18 cellular contexts compared by ENCODE assay signal in the genomic region with DNA sequence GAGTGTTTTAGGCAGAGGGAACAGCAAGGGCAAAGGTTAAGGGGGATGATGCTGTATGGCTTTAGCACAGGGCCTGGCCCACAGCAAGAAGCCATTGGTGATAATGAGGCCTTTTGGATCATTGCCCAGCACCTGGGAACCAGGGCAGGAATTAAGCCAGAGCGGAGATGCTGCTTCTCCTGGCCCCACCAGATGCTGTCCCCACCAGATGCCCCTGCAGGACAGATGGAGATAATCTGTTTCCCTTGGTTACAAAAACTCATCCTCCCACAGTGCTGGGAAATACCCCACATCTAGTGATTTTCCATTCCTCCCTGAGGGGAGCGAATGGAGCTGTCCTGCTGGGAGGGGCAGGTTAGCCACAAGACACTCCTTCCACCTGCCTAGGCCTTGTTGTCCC. TPM values are rescaled to one million over a fixed set of nuclear protein-coding genes. Genes with fewer than 3 reads are reported as not detected.
DNase-seq lines count a peak whose midpoint lies in the region; ATAC-seq and FAIRE-seq lines count a peak whose summit lies in the region.
"Had no signal": no experiment of that assay in that cellular context is flagged by ENCODE, and none has a peak within 500 bp of the region (broad histone marks: within the 10 kb centered on the region; RNA-seq: fewer than 3 reads in every experiment).

No MANE protein-coding gene starts in this region.

- no peak for ATAC-seq in HG03025 (IDR thresholded peaks at IDR 0.05; ENCODE audit: low FRiP score, unreplicated experiment)
- ATAC-seq: natural killer cell treated with Interleukin-12 subunit alpha and Interleukin-12 subunit beta and Interleukin-15 and Interleukin-18, amount 100 ng/mL, for 72 hours; psoas muscle had no signal

- DNase-seq in DMS 273 treated with DMSO at 0.1 percent for 48 hours (lab: John Stamatoyannopoulos, UW), result peak; percentile 89
- DNase-seq in NCI-H1105 treated with DMSO at 0.1 percent for 48 hours (lab: John Stamatoyannopoulos, UW), result peak; percentile 78
- peak; percentile 99 for DNase-seq in NCI-H82 (lab: John Stamatoyannopoulos, UW)
- no peak for DNase-seq in frontal cortex (ENCODE audit: low spot score in 2 of 2)
- DNase-seq in HK-2 (ENCODE audit: unreplicated experiment), result no peak
- DNase-seq in stimulated activated naive CD4-positive, alpha-beta T cell treated with Interleukin-2 at 50 U/mL for 16 hours (lab: John Stamatoyannopoulos, UW), result no peak
- DNase-seq: activated effector memory CD4-positive, alpha-beta T cell treated with anti-CD3 and anti-CD28 coated beads, Interleukin-2, amount 50 U/mL, for 16 hours; aorta; cerebellar nuclear complex; hypothalamus; KBM-7; psoas muscle; thyroid gland had no signal

- no peak for FAIRE-seq in frontal cortex (lab: Jason Lieb, UNC)

- H3K27ac ChIP-seq in cingulate gyrus (ENCODE audit: low read depth, low read length), result peak overlapping the region; percentile 65
- H3K27ac ChIP-seq: psoas muscle, thyroid gland had no signal

RNA-seq across cellular contexts. Expression of a gene that starts 18.8 kb away (rescaled TPM):
- total RNA-seq in frontal cortex, result 0.82 TPM
- total RNA-seq: aorta; B cell; mesenteric fat pad; natural killer cell treated with Interleukin-12 subunit alpha and Interleukin-12 subunit beta and Interleukin-15 and Interleukin-18, amount 100 ng/mL, for 72 hours had no signal

Comparison
In these comparisons a context has a peak if more than half of its experiments do, and no peak if none do; other contexts are left out.
1. DNase-seq: peak in DMS 273 treated with DMSO at 0.1 percent for 48 hours (single experiment), NCI-H1105 treated with DMSO at 0.1 percent for 48 hours (single experiment) and NCI-H82 (single experiment); none in frontal cortex (0 of 2), HK-2 (single experiment) and stimulated activated naive CD4-positive, alpha-beta T cell treated with Interleukin-2 at 50 U/mL for 16 hours (single experiment).